In genomic region chr9:98781588-98782383, GRCh38 we compare ENCODE assay signal across 18 cellular contexts. TPM values are rescaled to one million over a fixed set of nuclear protein-coding genes. Genes with fewer than 3 reads are reported as not detected.
DNase-seq lines count a peak whose midpoint lies in the region; ATAC-seq and TF ChIP-seq lines count a peak whose summit lies in the region.
"Had no signal": no experiment of that assay in that cellular context is flagged by ENCODE, and none has a peak within 500 bp of the region (broad histone marks: within the 10 kb centered on the region; RNA-seq: fewer than 3 reads in every experiment).

No MANE protein-coding gene starts in this region.

- CTCF ChIA-PET in Caco-2 (lab: Charles Lee), result interaction anchor here (0.8 kb wide), 1 partner anchor 11 kb away, joined by 3 read pairs; no protein-coding TSS in a partner anchor

- intact Hi-C loops in Caco-2 (cut with micrococcal nuclease; ENCODE audit: unreplicated experiment), result loop anchor here (1.0 kb wide), 1 partner anchor 10 kb away; no protein-coding TSS in a partner anchor

- H3K27ac Mint-ChIP-seq in Caco-2 (ENCODE audit: unreplicated experiment), result peak overlapping the region; percentile 91
- H3K27ac Mint-ChIP-seq: dendritic cell treated with granulocyte-macrophage colony-stimulating factor and Interleukin-4, amounts not matched to agents 40 ng/mL and 50 ng/mL, for 4 days had no signal

- BruUV-seq in Caco-2 (replicated peaks; lab: Mats Ljungman, UMichigan), result no TSS peak

- DNase-seq in Caco-2 (peak; percentile 76 to 91), NCI-H226 (peak; percentile 24), AML-193 (lab: John Stamatoyannopoulos, UW) (no peak)
- DNase-seq: activated CD8-positive, alpha-beta memory T cell treated with anti-CD3 and anti-CD28 coated beads for 24 hours; activated gamma-delta T cell; anterior cingulate cortex; Kasumi-1; NCI-H1694 treated with DMSO at 0.1 percent for 48 hours; NCI-H510A treated with DMSO at 0.1 percent for 48 hours; ovary; stimulated activated naive CD4-positive, alpha-beta T cell treated with Interleukin-2 at 50 U/mL for 16 hours; WERI-Rb-1 had no signal

- no peaks in the 10 kb centered on the region for H3K27me3 ChIP-seq in Caco-2 (replicated peaks; ENCODE audit: control insufficient read depth, insufficient read depth, low read length)
- no peaks in the 10 kb centered on the region for H3K27me3 ChIP-seq in duodenal mucosa (ENCODE audit: control insufficient read depth in 1 of 2, insufficient read depth in 2 of 2, low read length in 2 of 2)
- no peaks in the 10 kb centered on the region for H3K27me3 ChIP-seq in muscle layer of duodenum (ENCODE audit: low read depth, low read length)
- H3K27me3 ChIP-seq: ovary had no signal

- H3K4me1 ChIP-seq in Caco-2 (peaks cover 59% of the 10 kb centered on the region), duodenal mucosa (ENCODE audit: control insufficient read depth in 1 of 2, insufficient read depth in 2 of 2, low read length in 2 of 2) (peaks cover 27 to 34% of the 10 kb centered on the region in 2 donors), muscle layer of duodenum (ENCODE audit: control insufficient read depth in 1 of 2, insufficient read depth in 2 of 2, low read length in 2 of 2) (no peaks in the 10 kb centered on the region)

- H3K36me3 ChIP-seq in Caco-2 (ENCODE audit: control insufficient read depth, insufficient read depth, low read length), result peaks cover 2% of the 10 kb centered on the region
- peaks cover 4 to 12% of the 10 kb centered on the region in 2 donors for H3K36me3 ChIP-seq in duodenal mucosa (ENCODE audit: control insufficient read depth in 1 of 2, insufficient read depth in 2 of 2, low read length in 2 of 2)
- peaks cover 0 to 37% of the 10 kb centered on the region in 2 donors for H3K36me3 ChIP-seq in muscle layer of duodenum (ENCODE audit: control insufficient read depth in 1 of 2, insufficient read depth in 2 of 2, low read length in 2 of 2)
- H3K36me3 ChIP-seq: ovary had no signal

- H3K9me3 ChIP-seq in Caco-2 (no peaks in the 10 kb centered on the region), duodenal mucosa (ENCODE audit: control insufficient read depth in 1 of 2, low read length in 2 of 2) (no peaks in the 10 kb centered on the region), muscle layer of duodenum (ENCODE audit: control insufficient read depth in 1 of 2, low read length in 2 of 2) (no peaks in the 10 kb centered on the region)
- H3K9me3 ChIP-seq: ovary had no signal

- H3K36me3 Mint-ChIP-seq in Caco-2 (ENCODE audit: insufficient read depth, unreplicated experiment), result peaks cover 27% of the 10 kb centered on the region

- no peak overlapping the region for H3K9ac ChIP-seq in duodenal mucosa (ENCODE audit: low read depth in 1 of 2, low read length in 2 of 2)

- peaks cover 43% of the 10 kb centered on the region for H3K4me1 Mint-ChIP-seq in Caco-2 (ENCODE audit: low read depth, unreplicated experiment)

- POLR2A ChIA-PET in Caco-2 (lab: Charles Lee), result no interaction called here

- no peaks in the 10 kb centered on the region for H3K27me3 Mint-ChIP-seq in Caco-2 (ENCODE audit: insufficient read depth, unreplicated experiment)
- H3K27me3 Mint-ChIP-seq: dendritic cell treated with granulocyte-macrophage colony-stimulating factor and Interleukin-4, amounts not matched to agents 40 ng/mL and 50 ng/mL, for 4 days had no signal

- H3K4me3 Mint-ChIP-seq in Caco-2 (ENCODE audit: unreplicated experiment), result peak overlapping the region; percentile 46
- H3K4me3 Mint-ChIP-seq: dendritic cell treated with granulocyte-macrophage colony-stimulating factor and Interleukin-4, amounts not matched to agents 40 ng/mL and 50 ng/mL, for 4 days had no signal

- peak overlapping the region; percentile 48 for H3K27ac ChIP-seq in duodenal mucosa (ENCODE audit: low read depth, low read length)
- peak overlapping the region; percentile 28 for H3K27ac ChIP-seq in muscle layer of duodenum (ENCODE audit: low read length)
- H3K27ac ChIP-seq: ovary, WERI-Rb-1 had no signal

- H3K9me3 Mint-ChIP-seq in Caco-2 (ENCODE audit: unreplicated experiment), result no peaks in the 10 kb centered on the region
- H3K9me3 Mint-ChIP-seq: dendritic cell treated with granulocyte-macrophage colony-stimulating factor and Interleukin-4, amounts not matched to agents 40 ng/mL and 50 ng/mL, for 4 days had no signal

- H3K4me3 ChIP-seq in Caco-2 (ENCODE audit: low read depth, low read length), result no peak overlapping the region
- H3K4me3 ChIP-seq in duodenal mucosa (ENCODE audit: low read depth in 1 of 2, low read length in 2 of 2), result no peak overlapping the region
- H3K4me3 ChIP-seq in muscle layer of duodenum (ENCODE audit: low read depth in 1 of 2, low read length in 2 of 2), result no peak overlapping the region
- H3K4me3 ChIP-seq: ovary had no signal

- TF ChIP-seq CTCF in Caco-2 (IDR thresholded peaks at IDR 0.05; ENCODE audit: insufficient read depth in 1 of 2, low read depth in 1 of 2, low read length in 1 of 2, severe bottlenecking in 1 of 2, unreplicated experiment in 1 of 2), result no peak

- ATAC-seq in GM19023 (IDR thresholded peaks at IDR 0.05; ENCODE audit: unreplicated experiment) (no peak), HG02798 (IDR thresholded peaks at IDR 0.05; ENCODE audit: poor library complexity, unreplicated experiment) (no peak), GM19395 (IDR thresholded peaks at IDR 0.05; ENCODE audit: unreplicated experiment) (no peak)

RNA-seq across cellular contexts. Expression of gene ANKS6, which starts 14.6 kb away (rescaled TPM):
- total RNA-seq in Caco-2 (2022), result 21.1 and 27.8 TPM in 2 replicates

RNA-seq across cellular contexts. Expression of gene GALNT12, which starts 25.7 kb away (rescaled TPM):
- 3.6 and 3.9 TPM in 2 replicates for total RNA-seq in Caco-2 (2022)

Comparison
In these comparisons a context has a peak if more than half of its experiments do, and no peak if none do; other contexts are left out.
1. DNase-seq: peak in Caco-2 (2 of 2) and NCI-H226 (single experiment); none in AML-193 (0 of 2).